Comparison of ENCODE assay signal across 23 cellular contexts in genomic region chr1:158251160-158251559, GRCh38. TPM values are rescaled to one million over a fixed set of nuclear protein-coding genes. Genes with fewer than 3 reads are reported as not detected.
DNase-seq lines count a peak whose midpoint lies in the region; FAIRE-seq lines count a peak whose summit lies in the region.
"Had no signal": no experiment of that assay in that cellular context is flagged by ENCODE, and none has a peak within 500 bp of the region (broad histone marks: within the 10 kb centered on the region; RNA-seq: fewer than 3 reads in every experiment).

No MANE protein-coding gene starts in this region.

- 59% methylated on average over 2 of the region's 2 CpGs for WGBS in thymus

- H3K4me3 ChIP-seq in thymus (ENCODE audit: low read length) (no peak overlapping the region), HAP-1 (no peak overlapping the region)
- H3K4me3 ChIP-seq: BLaER1 treated with 17β-estradiol and CSF1 and Interleukin-3, amounts not matched to agents 10 nM and 100 nM; GM23338; MG63; SJCRH30 had no signal

- peak overlapping the region; percentile 31 for H3K27ac ChIP-seq in thymus (ENCODE audit: low read depth)
- H3K27ac ChIP-seq: BLaER1 treated with 17β-estradiol and CSF1 and Interleukin-3, amounts not matched to agents 10 nM and 100 nM; SJCRH30 had no signal

- H3K27me3 ChIP-seq in thymus (ENCODE audit: control insufficient read depth, insufficient read depth) (no peaks in the 10 kb centered on the region), HAP-1 (ENCODE audit: low read depth) (no peaks in the 10 kb centered on the region; the same call in 1 of the 2 replicates)
- H3K27me3 ChIP-seq: MG63, SJCRH30 had no signal

- peaks cover 67% of the 10 kb centered on the region for H3K4me1 ChIP-seq in thymus (ENCODE audit: control insufficient read depth, insufficient read depth, low read length)
- H3K4me1 ChIP-seq in HAP-1 = no peaks in the 10 kb centered on the region
- H3K4me1 ChIP-seq: SJCRH30 had no signal

- H3K9me3 ChIP-seq in thymus (ENCODE audit: control insufficient read depth) (no peaks in the 10 kb centered on the region), HAP-1 (no peaks in the 10 kb centered on the region)
- H3K9me3 ChIP-seq: MG63, SJCRH30 had no signal

- in situ Hi-C loops in HAP-1 (cut with MboI; ENCODE audit: low sequenced_read_pairs) = no loop called here

- H3K36me3 ChIP-seq in thymus (ENCODE audit: control insufficient read depth, insufficient read depth) (no peaks in the 10 kb centered on the region), HAP-1 (replicated peaks) (no peaks in the 10 kb centered on the region)
- H3K36me3 ChIP-seq: BLaER1 treated with 17β-estradiol and CSF1 and Interleukin-3, amounts not matched to agents 10 nM and 100 nM; MG63; SJCRH30 had no signal

- FAIRE-seq in GM18507 (lab: Jason Lieb, UNC) = peak; percentile 9
- FAIRE-seq: G401.6, HTR-8/SVneo had no signal

- DNase-seq in CD1c-positive myeloid dendritic cell (ENCODE audit: extremely low spot score) (peak; percentile 55), GM18507 (ENCODE audit: extremely low spot score, insufficient read length, low read depth) (no peak), NOMO-1 treated with DMSO at 0.1 percent for 48 hours (lab: John Stamatoyannopoulos, UW; ENCODE audit: unreplicated experiment) (peak; percentile 37), HAP-1 (ENCODE audit: low spot score in 2 of 2) (no peak), NAMALWA (ENCODE audit: low spot score) (no peak)
- DNase-seq in NK-92 treated with Interleukin-12 subunit alpha and Interleukin-12 subunit beta, amount 100 ng/mL, for 24 hours (lab: John Stamatoyannopoulos, UW) = no peak
- DNase-seq: Calu3; CD8-positive, alpha-beta memory T cell; DMS153; Kasumi-1; MG63; NCI-H1694; NCI-H2081; NCI-H2171 treated with DMSO at 0.1 percent for 48 hours; NCI-H446; NCI-H526; SJCRH30; T-cell had no signal

RNA-seq across cellular contexts. Expression of gene CD1A, which starts 3.1 kb away (rescaled TPM):
- 7.4 TPM for polyA plus RNA-seq in thymus
- polyA plus RNA-seq: CD8-positive, alpha-beta memory T cell; GM23338 had no signal

RNA-seq across cellular contexts. Expression of gene CD1C, which starts 38.6 kb away (rescaled TPM):
- 27.2 TPM for polyA plus RNA-seq in thymus
- polyA plus RNA-seq: CD8-positive, alpha-beta memory T cell; GM23338 had no signal

Comparison
In these comparisons a context has a peak if more than half of its experiments do, and no peak if none do; other contexts are left out.
1. DNase-seq: peak in CD1c-positive myeloid dendritic cell (single experiment) and NOMO-1 treated with DMSO at 0.1 percent for 48 hours (single experiment); none in GM18507 (single experiment), HAP-1 (0 of 2), NAMALWA (single experiment) and NK-92 treated with Interleukin-12 subunit alpha and Interleukin-12 subunit beta, amount 100 ng/mL, for 24 hours (single experiment).